Comparison of ENCODE assay signal across 23 cellular contexts in the genomic region with DNA sequence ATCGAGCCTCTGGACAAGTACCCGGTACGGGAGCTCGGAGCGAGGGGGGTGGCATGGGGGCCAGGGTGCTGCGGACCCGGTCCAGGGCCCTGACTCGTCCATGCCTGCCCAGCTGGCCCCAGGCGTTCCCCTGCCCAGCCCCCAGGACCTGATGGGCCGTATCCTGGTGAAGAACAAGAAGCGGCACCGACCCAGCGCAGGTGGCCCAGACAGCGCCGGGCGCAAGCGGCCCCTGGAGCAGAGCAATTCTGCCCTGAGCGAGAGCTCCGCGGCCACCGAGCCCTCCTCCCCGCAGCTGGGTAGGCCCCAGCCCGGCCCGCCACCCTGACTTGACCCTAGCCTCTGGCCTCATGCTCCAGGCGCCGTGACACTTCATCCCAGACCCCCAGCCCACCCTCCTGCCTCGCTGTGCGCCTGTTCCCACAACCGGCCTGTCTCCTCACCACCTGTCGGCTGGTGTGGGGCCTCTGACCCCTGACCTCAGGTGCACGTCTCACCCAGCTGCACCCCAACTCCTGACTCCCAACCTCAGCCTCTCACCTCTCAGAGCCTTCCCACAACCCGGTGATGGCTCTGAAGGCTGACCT.
"Had no signal": no experiment of that assay in that cellular context is flagged by ENCODE, and none has a peak within 500 bp of the region (broad histone marks: within the 10 kb centered on the region; RNA-seq: fewer than 3 reads in every experiment).

No MANE protein-coding gene starts in this region.

- H3K27ac Mint-ChIP-seq: activated CD4-positive, alpha-beta memory T cell treated with anti-CD3 and anti-CD28 coated beads, Interleukin-2, amount 10 ng/mL, durations not matched to agents 7 days and 5 days; activated CD4-positive, alpha-beta T cell treated with anti-CD3 and anti-CD28 coated beads, Interleukin-2, amount 10 ng/mL, durations not matched to agents 24 days and 14 days; activated naive CD8-positive, alpha-beta T cell treated with anti-CD3 and anti-CD28 coated beads for 36 hours; nephron had no signal

- DNase-seq: activated B cell treated with CpG ODN at 0.5 μM for 24 hours; activated CD4-positive, alpha-beta memory T cell treated with anti-CD3 and anti-CD28 coated beads, Interleukin-2, amount 10 ng/mL, durations not matched to agents 7 days and 5 days; activated CD4-positive, alpha-beta T cell treated with anti-CD3 and anti-CD28 coated beads, Interleukin-2, amount 10 ng/mL, durations not matched to agents 24 days and 14 days; activated naive CD8-positive, alpha-beta T cell treated with anti-CD3 and anti-CD28 coated beads for 36 hours; activated T-cell treated with anti-CD3 and anti-CD28 coated beads, Interleukin-2, amount 50 U/mL, for 1 hour; colonic mucosa; dorsolateral prefrontal cortex; heart left ventricle; midbrain; retina; sigmoid colon; stimulated activated CD4-positive, alpha-beta T cell treated with anti-CD3 and anti-CD28 coated beads, Interleukin-2, amount 100 ng/mL, for 48 hours; stimulated activated CD8-positive, alpha-beta memory T cell treated with anti-CD3 and anti-CD28 coated beads, Interleukin-4, amount 100 ng/mL, for 48 hours; stimulated activated naive CD4-positive, alpha-beta T cell treated with Interleukin-2 at 50 U/mL for 16 hours; tibial artery had no signal

- H3K27me3 Mint-ChIP-seq: activated B cell treated with CpG ODN at 0.5 μM for 24 hours; activated CD4-positive, alpha-beta memory T cell treated with anti-CD3 and anti-CD28 coated beads, Interleukin-2, amount 10 ng/mL, durations not matched to agents 7 days and 5 days; activated CD4-positive, alpha-beta T cell treated with anti-CD3 and anti-CD28 coated beads, Interleukin-2, amount 10 ng/mL, durations not matched to agents 24 days and 14 days; activated naive CD8-positive, alpha-beta T cell treated with anti-CD3 and anti-CD28 coated beads for 36 hours had no signal

- ATAC-seq: gastroesophageal sphincter, heart left ventricle, left lung had no signal

- H3K4me1 Mint-ChIP-seq: nephron had no signal

- H3K4me3 ChIP-seq: colonic mucosa, dorsolateral prefrontal cortex, gastroesophageal sphincter, heart left ventricle, left lung, sigmoid colon, smooth muscle cell, tibial artery had no signal

- FAIRE-seq: bronchial epithelial cell, keratinocyte had no signal

- H3K4me2 ChIP-seq: smooth muscle cell had no signal

- H3K4me3 Mint-ChIP-seq: activated B cell treated with CpG ODN at 0.5 μM for 24 hours; activated CD4-positive, alpha-beta memory T cell treated with anti-CD3 and anti-CD28 coated beads, Interleukin-2, amount 10 ng/mL, durations not matched to agents 7 days and 5 days; activated CD4-positive, alpha-beta T cell treated with anti-CD3 and anti-CD28 coated beads, Interleukin-2, amount 10 ng/mL, durations not matched to agents 24 days and 14 days; activated naive CD8-positive, alpha-beta T cell treated with anti-CD3 and anti-CD28 coated beads for 36 hours; nephron; T-helper 1 cell treated with Interleukin-12 subunit alpha and Interleukin-12 subunit beta and Interleukin-4 antibody, amounts not matched to agents 30 μg/mL and 1 μg/mL, for 36 hours had no signal

- H3K9me3 Mint-ChIP-seq: activated B cell treated with CpG ODN at 0.5 μM for 24 hours; activated CD4-positive, alpha-beta memory T cell treated with anti-CD3 and anti-CD28 coated beads, Interleukin-2, amount 10 ng/mL, durations not matched to agents 7 days and 5 days; activated CD4-positive, alpha-beta T cell treated with anti-CD3 and anti-CD28 coated beads, Interleukin-2, amount 10 ng/mL, durations not matched to agents 24 days and 14 days; activated naive CD8-positive, alpha-beta T cell treated with anti-CD3 and anti-CD28 coated beads for 36 hours; nephron; T-helper 1 cell treated with Interleukin-12 subunit alpha and Interleukin-12 subunit beta and Interleukin-4 antibody, amounts not matched to agents 30 μg/mL and 1 μg/mL, for 36 hours had no signal

- H3K9me3 ChIP-seq: colonic mucosa, gastroesophageal sphincter, heart left ventricle, left lung, sigmoid colon, tibial artery had no signal

- H3K4me1 ChIP-seq: colonic mucosa, sigmoid colon had no signal

- H3K27ac ChIP-seq: colonic mucosa, dorsolateral prefrontal cortex, epithelial cell of prostate, gastroesophageal sphincter, heart left ventricle, left lung, sigmoid colon, tibial artery had no signal

- H3K27me3 ChIP-seq: colonic mucosa, dorsolateral prefrontal cortex, gastroesophageal sphincter, heart left ventricle, left lung, sigmoid colon, tibial artery had no signal
